ENCODE assay signal across 1 cellular context in the genomic region with DNA sequence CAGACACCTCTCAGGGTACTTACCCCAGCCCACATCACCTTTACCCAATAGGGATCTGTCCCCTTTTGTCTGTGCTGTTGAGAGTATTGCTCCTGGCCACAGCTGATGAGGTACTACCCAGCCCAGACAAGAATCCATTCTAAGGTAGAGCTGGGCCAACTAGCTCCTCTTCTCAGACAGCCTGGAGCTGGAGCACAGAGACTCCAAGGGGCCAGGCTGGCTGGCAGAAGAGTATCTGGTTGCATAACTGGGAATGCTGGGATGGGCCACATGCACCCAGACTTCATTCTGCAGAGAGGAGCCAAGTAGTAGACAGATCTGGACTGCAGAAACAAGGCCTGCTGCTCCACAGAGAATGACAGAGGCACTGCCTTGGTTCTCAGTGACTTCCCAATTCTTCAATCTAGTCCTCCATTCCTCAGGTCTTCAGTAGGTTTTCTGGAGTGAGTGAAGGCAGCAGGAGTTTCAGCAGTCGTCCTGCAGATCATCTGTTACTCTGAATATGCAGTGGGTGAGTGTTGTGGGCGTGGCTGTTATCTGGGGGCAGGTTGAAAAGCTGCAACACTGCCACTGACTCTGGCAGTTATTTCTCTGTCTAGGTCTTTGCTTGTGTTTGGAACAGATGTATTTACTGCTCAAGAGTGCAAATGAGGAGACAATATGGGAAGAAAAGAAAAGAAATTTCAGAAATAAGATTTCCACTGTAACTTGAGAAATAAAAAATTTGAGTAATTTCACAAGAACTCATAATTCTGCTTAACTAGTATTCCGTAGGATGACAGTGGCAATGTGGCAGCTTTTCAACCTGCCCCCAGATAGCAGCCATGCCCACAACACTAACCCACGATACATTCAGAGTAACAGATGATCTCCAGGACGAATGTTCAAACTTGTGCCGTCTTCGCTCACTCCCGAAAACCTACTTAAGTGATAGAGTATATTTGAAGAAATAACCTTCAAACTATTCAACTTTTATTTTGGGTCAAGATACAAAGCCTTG.
TF ChIP-seq lines count a peak whose summit lies in the region.

No MANE protein-coding gene starts in this region.

TF ChIP-seq in K562, 482 proteins besides CTCF, POLR2A, EP300 and RAD21 (continued from another document):
- TF ChIP-seq, protein P1, sequence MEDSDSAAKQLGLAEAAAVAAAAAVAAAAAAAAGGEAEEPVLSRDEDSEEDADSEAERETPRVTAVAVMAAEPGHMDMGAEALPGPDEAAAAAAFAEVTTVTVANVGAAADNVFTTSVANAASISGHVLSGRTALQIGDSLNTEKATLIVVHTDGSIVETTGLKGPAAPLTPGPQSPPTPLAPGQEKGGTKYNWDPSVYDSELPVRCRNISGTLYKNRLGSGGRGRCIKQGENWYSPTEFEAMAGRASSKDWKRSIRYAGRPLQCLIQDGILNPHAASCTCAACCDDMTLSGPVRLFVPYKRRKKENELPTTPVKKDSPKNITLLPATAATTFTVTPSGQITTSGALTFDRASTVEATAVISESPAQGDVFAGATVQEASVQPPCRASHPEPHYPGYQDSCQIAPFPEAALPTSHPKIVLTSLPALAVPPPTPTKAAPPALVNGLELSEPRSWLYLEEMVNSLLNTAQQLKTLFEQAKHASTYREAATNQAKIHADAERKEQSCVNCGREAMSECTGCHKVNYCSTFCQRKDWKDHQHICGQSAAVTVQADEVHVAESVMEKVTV (CRISPR knock-in tag; IDR thresholded peaks at IDR 0.05) = no peak
- TF ChIP-seq, protein P2, sequence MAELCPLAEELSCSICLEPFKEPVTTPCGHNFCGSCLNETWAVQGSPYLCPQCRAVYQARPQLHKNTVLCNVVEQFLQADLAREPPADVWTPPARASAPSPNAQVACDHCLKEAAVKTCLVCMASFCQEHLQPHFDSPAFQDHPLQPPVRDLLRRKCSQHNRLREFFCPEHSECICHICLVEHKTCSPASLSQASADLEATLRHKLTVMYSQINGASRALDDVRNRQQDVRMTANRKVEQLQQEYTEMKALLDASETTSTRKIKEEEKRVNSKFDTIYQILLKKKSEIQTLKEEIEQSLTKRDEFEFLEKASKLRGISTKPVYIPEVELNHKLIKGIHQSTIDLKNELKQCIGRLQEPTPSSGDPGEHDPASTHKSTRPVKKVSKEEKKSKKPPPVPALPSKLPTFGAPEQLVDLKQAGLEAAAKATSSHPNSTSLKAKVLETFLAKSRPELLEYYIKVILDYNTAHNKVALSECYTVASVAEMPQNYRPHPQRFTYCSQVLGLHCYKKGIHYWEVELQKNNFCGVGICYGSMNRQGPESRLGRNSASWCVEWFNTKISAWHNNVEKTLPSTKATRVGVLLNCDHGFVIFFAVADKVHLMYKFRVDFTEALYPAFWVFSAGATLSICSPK (IDR thresholded peaks at IDR 0.05; ENCODE audit: borderline replicate concordance) = no peak
- no peak for TF ChIP-seq PHB (CRISPR knock-in tag; IDR thresholded peaks at IDR 0.05)
- TF ChIP-seq MAFF (IDR thresholded peaks at IDR 0.05; ENCODE audit: low read length) = no peak
- TF ChIP-seq, protein P3, sequence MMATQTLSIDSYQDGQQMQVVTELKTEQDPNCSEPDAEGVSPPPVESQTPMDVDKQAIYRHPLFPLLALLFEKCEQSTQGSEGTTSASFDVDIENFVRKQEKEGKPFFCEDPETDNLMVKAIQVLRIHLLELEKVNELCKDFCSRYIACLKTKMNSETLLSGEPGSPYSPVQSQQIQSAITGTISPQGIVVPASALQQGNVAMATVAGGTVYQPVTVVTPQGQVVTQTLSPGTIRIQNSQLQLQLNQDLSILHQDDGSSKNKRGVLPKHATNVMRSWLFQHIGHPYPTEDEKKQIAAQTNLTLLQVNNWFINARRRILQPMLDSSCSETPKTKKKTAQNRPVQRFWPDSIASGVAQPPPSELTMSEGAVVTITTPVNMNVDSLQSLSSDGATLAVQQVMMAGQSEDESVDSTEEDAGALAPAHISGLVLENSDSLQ (IDR thresholded peaks at IDR 0.05) = no peak
- TF ChIP-seq, protein P4, sequence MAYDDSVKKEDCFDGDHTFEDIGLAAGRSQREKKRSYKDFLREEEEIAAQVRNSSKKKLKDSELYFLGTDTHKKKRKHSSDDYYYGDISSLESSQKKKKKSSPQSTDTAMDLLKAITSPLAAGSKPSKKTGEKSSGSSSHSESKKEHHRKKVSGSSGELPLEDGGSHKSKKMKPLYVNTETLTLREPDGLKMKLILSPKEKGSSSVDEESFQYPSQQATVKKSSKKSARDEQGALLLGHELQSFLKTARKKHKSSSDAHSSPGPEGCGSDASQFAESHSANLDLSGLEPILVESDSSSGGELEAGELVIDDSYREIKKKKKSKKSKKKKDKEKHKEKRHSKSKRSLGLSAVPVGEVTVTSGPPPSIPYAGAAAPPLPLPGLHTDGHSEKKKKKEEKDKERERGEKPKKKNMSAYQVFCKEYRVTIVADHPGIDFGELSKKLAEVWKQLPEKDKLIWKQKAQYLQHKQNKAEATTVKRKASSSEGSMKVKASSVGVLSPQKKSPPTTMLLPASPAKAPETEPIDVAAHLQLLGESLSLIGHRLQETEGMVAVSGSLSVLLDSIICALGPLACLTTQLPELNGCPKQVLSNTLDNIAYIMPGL (CRISPR knock-in tag; IDR thresholded peaks at IDR 0.05) = 0 out of 2 replicates have a peak, but pooled peaks have one; percentile 28
- TF ChIP-seq NELFE (IDR thresholded peaks at IDR 0.05; ENCODE audit: insufficient read depth, insufficient read length) = no peak
- no peak for TF ChIP-seq BRD9 (IDR thresholded peaks at IDR 0.05; ENCODE audit: low read depth, partially characterized antibody)
- TF ChIP-seq, protein P5, sequence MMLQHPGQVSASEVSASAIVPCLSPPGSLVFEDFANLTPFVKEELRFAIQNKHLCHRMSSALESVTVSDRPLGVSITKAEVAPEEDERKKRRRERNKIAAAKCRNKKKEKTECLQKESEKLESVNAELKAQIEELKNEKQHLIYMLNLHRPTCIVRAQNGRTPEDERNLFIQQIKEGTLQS (IDR thresholded peaks at IDR 0.05) = no peak
- TF ChIP-seq, protein P5 (CRISPR knock-in tag; conservative IDR thresholded peaks at IDR 0.05) = 0 out of 2 replicates have a peak, but pooled peaks have one; percentile 15
- peak in 1 of 2 experiments; percentile 57; a peak in 2 of 4 replicates for TF ChIP-seq FOXA3 (CRISPR knock-in tag; conservative IDR thresholded peaks at IDR 0.05 in 1 of 2, IDR thresholded peaks at IDR 0.05 in 1 of 2)
- TF ChIP-seq ATF7 (IDR thresholded peaks at IDR 0.05) = no peak
- TF ChIP-seq EGR1 (conservative IDR thresholded peaks at IDR 0.05) = no peak
- no peak for TF ChIP-seq POLR2B (IDR thresholded peaks at IDR 0.05; ENCODE audit: low read depth, partially characterized antibody)
- TF ChIP-seq CEBPG (CRISPR knock-in tag; IDR thresholded peaks at IDR 0.05) = peak; percentile 42
- TF ChIP-seq CEBPG (tag; conservative IDR thresholded peaks at IDR 0.05 in 1 of 2, IDR thresholded peaks at IDR 0.05 in 1 of 2) = no peak
- TF ChIP-seq ZNF695 (CRISPR knock-in tag; IDR thresholded peaks at IDR 0.05) = no peak
- TF ChIP-seq, protein P6, sequence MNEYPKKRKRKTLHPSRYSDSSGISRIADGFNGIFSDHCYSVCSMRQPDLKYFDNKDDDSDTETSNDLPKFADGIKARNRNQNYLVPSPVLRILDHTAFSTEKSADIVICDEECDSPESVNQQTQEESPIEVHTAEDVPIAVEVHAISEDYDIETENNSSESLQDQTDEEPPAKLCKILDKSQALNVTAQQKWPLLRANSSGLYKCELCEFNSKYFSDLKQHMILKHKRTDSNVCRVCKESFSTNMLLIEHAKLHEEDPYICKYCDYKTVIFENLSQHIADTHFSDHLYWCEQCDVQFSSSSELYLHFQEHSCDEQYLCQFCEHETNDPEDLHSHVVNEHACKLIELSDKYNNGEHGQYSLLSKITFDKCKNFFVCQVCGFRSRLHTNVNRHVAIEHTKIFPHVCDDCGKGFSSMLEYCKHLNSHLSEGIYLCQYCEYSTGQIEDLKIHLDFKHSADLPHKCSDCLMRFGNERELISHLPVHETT (CRISPR knock-in tag; conservative IDR thresholded peaks at IDR 0.05 in 1 of 2, IDR thresholded peaks at IDR 0.05 in 1 of 2) = no peak
- peak; percentile 59; the same call in 1 of the 2 replicates for TF ChIP-seq FOXP1 (CRISPR knock-in tag; IDR thresholded peaks at IDR 0.05)
- TF ChIP-seq, protein P7, sequence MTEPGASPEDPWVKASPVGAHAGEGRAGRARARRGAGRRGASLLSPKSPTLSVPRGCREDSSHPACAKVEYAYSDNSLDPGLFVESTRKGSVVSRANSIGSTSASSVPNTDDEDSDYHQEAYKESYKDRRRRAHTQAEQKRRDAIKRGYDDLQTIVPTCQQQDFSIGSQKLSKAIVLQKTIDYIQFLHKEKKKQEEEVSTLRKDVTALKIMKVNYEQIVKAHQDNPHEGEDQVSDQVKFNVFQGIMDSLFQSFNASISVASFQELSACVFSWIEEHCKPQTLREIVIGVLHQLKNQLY (CRISPR knock-in tag; conservative IDR thresholded peaks at IDR 0.05) = peak in 1 of 2 experiments; percentile 50; a peak in 1 of 4 replicates
- no peak for TF ChIP-seq ASH1L (IDR thresholded peaks at IDR 0.05; ENCODE audit: borderline replicate concordance, low read depth, partially characterized antibody)
- TF ChIP-seq IRF2 (CRISPR knock-in tag; IDR thresholded peaks at IDR 0.05) = no peak
- TF ChIP-seq, protein P8, sequence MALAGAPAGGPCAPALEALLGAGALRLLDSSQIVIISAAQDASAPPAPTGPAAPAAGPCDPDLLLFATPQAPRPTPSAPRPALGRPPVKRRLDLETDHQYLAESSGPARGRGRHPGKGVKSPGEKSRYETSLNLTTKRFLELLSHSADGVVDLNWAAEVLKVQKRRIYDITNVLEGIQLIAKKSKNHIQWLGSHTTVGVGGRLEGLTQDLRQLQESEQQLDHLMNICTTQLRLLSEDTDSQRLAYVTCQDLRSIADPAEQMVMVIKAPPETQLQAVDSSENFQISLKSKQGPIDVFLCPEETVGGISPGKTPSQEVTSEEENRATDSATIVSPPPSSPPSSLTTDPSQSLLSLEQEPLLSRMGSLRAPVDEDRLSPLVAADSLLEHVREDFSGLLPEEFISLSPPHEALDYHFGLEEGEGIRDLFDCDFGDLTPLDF (CRISPR knock-in tag; IDR thresholded peaks at IDR 0.05) = peak; percentile 2; the same call in 1 of the 2 replicates
